8 cellular contexts compared by ENCODE assay signal in genomic region chr17:78128616-78129384, GRCh38. TPM values are rescaled to one million over a fixed set of nuclear protein-coding genes. Genes with fewer than 3 reads are reported as not detected.
A peak's percentile ranks its signal among the peaks of the same experiment; 100 is the strongest.
DNase-seq lines count a peak whose midpoint lies in the region; ATAC-seq and TF ChIP-seq lines count a peak whose summit lies in the region.

Gene TMC6, minus strand, starts transcription at chr17:78128755. Its CDS starts 1,923 bp downstream, at chr17:78126832.

- H3K27me3 Mint-ChIP-seq in CD8-positive, alpha-beta T cell (ENCODE audit: low read depth), result no peaks in the 10 kb centered on the region
- peaks cover 19% of the 10 kb centered on the region for H3K27me3 Mint-ChIP-seq in HFFc6 (ENCODE audit: insufficient read depth)

- peak; percentile 25 for ATAC-seq in CD8-positive, alpha-beta T cell
- ATAC-seq in thoracic aorta (ENCODE audit: insufficient number of reproducible peaks, low FRiP score, low read depth) (no peak), HG03442 (IDR thresholded peaks at IDR 0.05; ENCODE audit: unreplicated experiment) (no peak)

- POLR2A ChIA-PET in CD8-positive, alpha-beta T cell (lab: Charles Lee), result interaction anchor here (1.1 to 18.5 kb wide), 7 partner anchors 4 to 797 kb away, joined by 3 to 583 read pairs (median 18); partner anchors contain the start of genes TMC6, TMC8 and TNRC6C

- no peaks in the 10 kb centered on the region for H3K9me3 Mint-ChIP-seq in CD8-positive, alpha-beta T cell
- H3K9me3 Mint-ChIP-seq in HFFc6, result no peaks in the 10 kb centered on the region

- no peak for TF ChIP-seq EP300 in esophagus muscularis mucosa (IDR thresholded peaks at IDR 0.05)

- peaks cover 33% of the 10 kb centered on the region for H3K36me3 ChIP-seq in CD8-positive, alpha-beta T cell (ENCODE audit: insufficient read depth, low read length)
- H3K36me3 ChIP-seq in esophagus muscularis mucosa (peaks cover 0 to 25% (median 20%) of the 10 kb centered on the region in 4 donors), muscle layer of duodenum (ENCODE audit: control insufficient read depth in 1 of 2, insufficient read depth in 2 of 2, low read length in 2 of 2) (no peaks in the 10 kb centered on the region), thoracic aorta (no peaks in the 10 kb centered on the region)

- no peak for TF ChIP-seq CTCF in CD8-positive, alpha-beta T cell (IDR thresholded peaks at IDR 0.05)
- TF ChIP-seq CTCF in HFFc6 (IDR thresholded peaks at IDR 0.05), result no peak
- no peak for TF ChIP-seq CTCF in esophagus muscularis mucosa (IDR thresholded peaks at IDR 0.05)
- no peak for TF ChIP-seq CTCF in thoracic aorta (IDR thresholded peaks at IDR 0.05)

- intact Hi-C loops in CD8-positive, alpha-beta T cell (cut with DNase I, micrococcal nuclease), result loop anchor here (1.0 to 5.0 kb wide), 5 partner anchors 124 to 1674 kb away; partner anchors contain the start of gene TNRC6C (in 2 of the 2)
- intact Hi-C loops in esophagus muscularis mucosa (cut with DNase I), result no loop called here

- H3K4me3 ChIP-seq in CD8-positive, alpha-beta T cell (ENCODE audit: low read depth, low read length), result peak within 1 kb of the TSS; percentile 95
- H3K4me3 ChIP-seq in esophagus muscularis mucosa (peak within 1 kb of the TSS; percentile 70 to 82 (median 73)), muscle layer of duodenum (ENCODE audit: low read depth in 1 of 2, low read length in 2 of 2) (peak within 1 kb of the TSS; percentile 46 to 77), thoracic aorta (peak within 1 kb of the TSS; percentile 79)

- H3K4me1 Mint-ChIP-seq in CD8-positive, alpha-beta T cell (ENCODE audit: low read depth), result peaks cover 53% of the 10 kb centered on the region
- H3K4me1 Mint-ChIP-seq in HFFc6 (ENCODE audit: low read depth), result 0 out of 2 replicates have a peak, but pooled peaks cover 5% of the 10 kb centered on the region

- DNase-seq in CD8-positive, alpha-beta T cell, result peak; percentile 52 to 89 (median 80)
- DNase-seq in HFFc6 (no peak), NOMO-1 treated with DMSO at 0.1 percent for 48 hours (lab: John Stamatoyannopoulos, UW; ENCODE audit: unreplicated experiment) (peak; percentile 54), esophagus muscularis mucosa (ENCODE audit: extremely low spot score) (no peak), thoracic aorta (ENCODE audit: low spot score) (no peak)
- peak; percentile 75 for DNase-seq in activated T-cell treated with anti-CD3 and anti-CD28 coated beads, Interleukin-2, amount 50 U/mL, for 1 hour

- WGBS in esophagus muscularis mucosa, result 12% methylated on average over 21 of the region's 47 CpGs

- peak within 1 kb of the TSS; percentile 92 for H3K4me3 Mint-ChIP-seq in CD8-positive, alpha-beta T cell
- H3K4me3 Mint-ChIP-seq in HFFc6, result peak within 1 kb of the TSS; percentile 76; the same call in 1 of the 2 replicates

- peaks cover 59% of the 10 kb centered on the region for H3K4me1 ChIP-seq in CD8-positive, alpha-beta T cell (ENCODE audit: insufficient read depth, low read length)
- peaks cover 70 to 91% (median 86%) of the 10 kb centered on the region in 4 donors for H3K4me1 ChIP-seq in esophagus muscularis mucosa
- H3K4me1 ChIP-seq in muscle layer of duodenum (ENCODE audit: control insufficient read depth in 1 of 2, insufficient read depth in 2 of 2, low read length in 2 of 2), result peaks cover 10 to 72% of the 10 kb centered on the region in 2 donors
- peaks cover 19 to 50% of the 10 kb centered on the region in 2 donors for H3K4me1 ChIP-seq in thoracic aorta (ENCODE audit: control insufficient read depth in 1 of 2, low read depth in 2 of 2)

- CTCF ChIA-PET in CD8-positive, alpha-beta T cell (lab: Charles Lee), result interaction anchor here (1.0 to 11.5 kb wide), 5 partner anchors 7 to 48 kb away, joined by 4 to 200 read pairs (median 6); partner anchors contain the start of gene TMC8

- peak within 1 kb of the TSS; percentile 98 for H3K27ac Mint-ChIP-seq in CD8-positive, alpha-beta T cell
- H3K27ac Mint-ChIP-seq in HFFc6, result no peak within 1 kb of the TSS

- peaks cover 38% of the 10 kb centered on the region for H3K36me3 Mint-ChIP-seq in CD8-positive, alpha-beta T cell
- H3K36me3 Mint-ChIP-seq in HFFc6 (ENCODE audit: low read depth), result no peaks in the 10 kb centered on the region

- no peak for TF ChIP-seq POLR2A in esophagus muscularis mucosa (IDR thresholded peaks at IDR 0.05; ENCODE audit: low read depth)

- no peaks in the 10 kb centered on the region for H3K27me3 ChIP-seq in CD8-positive, alpha-beta T cell (ENCODE audit: insufficient read depth, low read length)
- H3K27me3 ChIP-seq in esophagus muscularis mucosa (peaks cover 5 to 59% (median 14%) of the 10 kb centered on the region in 4 donors), muscle layer of duodenum (ENCODE audit: low read depth, low read length) (no peaks in the 10 kb centered on the region), thoracic aorta (replicated peaks; ENCODE audit: insufficient read depth) (no peaks in the 10 kb centered on the region)

- H3K27ac ChIP-seq in CD8-positive, alpha-beta T cell (ENCODE audit: low read depth, low read length), result peak within 1 kb of the TSS; percentile 74
- H3K27ac ChIP-seq in esophagus muscularis mucosa (replicated peaks in 1 of 4), result peak within 1 kb of the TSS; percentile 71 to 86 (median 78)
- H3K27ac ChIP-seq in muscle layer of duodenum (ENCODE audit: low read length), result peak within 1 kb of the TSS; percentile 39
- H3K27ac ChIP-seq in thoracic aorta, result peak within 1 kb of the TSS in 1 of 2 donors; percentile 57

- H3K9me3 ChIP-seq in CD8-positive, alpha-beta T cell (ENCODE audit: low read length), result no peaks in the 10 kb centered on the region
- H3K9me3 ChIP-seq in esophagus muscularis mucosa (no peaks in the 10 kb centered on the region), muscle layer of duodenum (ENCODE audit: control insufficient read depth in 1 of 2, low read length in 2 of 2) (no peaks in the 10 kb centered on the region), thoracic aorta (no peaks in the 10 kb centered on the region)

RNA-seq across cellular contexts. Expression of gene TMC6, which starts in this region (rescaled TPM):
- 100 to 1,000 TPM; 518 to 535 TPM for total RNA-seq in CD8-positive, alpha-beta T cell
- under 1 TPM in 2 of 6 experiments, not detected in 4; 0.20 to 0.59 TPM for total RNA-seq in HFFc6 (2021; fragmentation: NEBNext Ultra II Directional; extraction: Animal tissue kit (Norgen Biotek cat#: 25700))
- total RNA-seq in esophagus muscularis mucosa (10 to 100 TPM; 14.4 to 21.4 (median 18.5) TPM), thoracic aorta (10 to 100 TPM; 22.6 to 44.3 TPM)

Comparison
In these comparisons a context has a peak if more than half of its experiments do, and no peak if none do; other contexts are left out.
1. RNA of gene TMC6 (total RNA-seq): 518 to 535 TPM in CD8-positive, alpha-beta T cell; 22.6 to 44.3 TPM in thoracic aorta, 14.4 to 21.4 TPM in esophagus muscularis mucosa and 0.20 to 0.59 TPM in HFFc6; every median in the first group is over 10 times any median in the second.
2. DNase-seq: peak in CD8-positive, alpha-beta T cell (7 of 7), NOMO-1 treated with DMSO at 0.1 percent for 48 hours (single experiment) and activated T-cell treated with anti-CD3 and anti-CD28 coated beads, Interleukin-2, amount 50 U/mL, for 1 hour (single experiment); none in HFFc6 (single experiment), esophagus muscularis mucosa (single experiment) and thoracic aorta (single experiment).
3. Peak in every context shown above with its lines, with median percentiles within 50 percentile points of each other: H3K4me3 ChIP-seq.